ENCODE assay signal across 18 cellular contexts in the genomic region with DNA sequence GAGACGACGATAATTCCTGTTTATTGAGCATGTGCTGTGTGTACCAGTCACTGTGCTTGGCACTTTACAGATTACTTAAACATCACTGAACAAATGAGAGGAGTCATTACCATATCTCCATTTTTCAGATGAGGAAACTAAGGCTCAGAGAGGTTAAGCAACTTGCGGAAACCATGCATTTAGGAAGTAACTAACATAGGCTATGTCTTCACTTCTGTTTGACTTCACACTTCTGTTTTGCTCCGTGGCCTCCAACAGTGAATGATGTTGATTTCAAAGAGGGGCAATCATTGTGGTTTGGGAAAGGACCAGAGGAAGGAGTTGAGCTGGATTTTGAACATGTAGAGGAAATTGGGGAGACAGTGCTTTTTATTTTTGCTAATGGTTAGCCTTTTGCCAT.
"Had no signal": no experiment of that assay in that cellular context is flagged by ENCODE, and none has a peak within 500 bp of the region (broad histone marks: within the 10 kb centered on the region; RNA-seq: fewer than 3 reads in every experiment).

No MANE protein-coding gene starts in this region.

- H3K36me3 ChIP-seq: brain microvascular endothelial cell, colonic mucosa, right atrium auricular region had no signal

- H3K27me3 ChIP-seq: brain microvascular endothelial cell, colonic mucosa, foreskin keratinocyte, right atrium auricular region had no signal

- H3K4me1 ChIP-seq: foreskin keratinocyte, right atrium auricular region had no signal

- H3K27ac ChIP-seq: brain microvascular endothelial cell, colonic mucosa, foreskin keratinocyte, right atrium auricular region had no signal

- H3K27ac Mint-ChIP-seq: activated naive CD4-positive, alpha-beta T cell treated with anti-CD3 and anti-CD28 coated beads, Interleukin-2, amount 10 ng/mL, durations not matched to agents 7 days and 5 days; progenitor cell of endocrine pancreas; stimulated activated naive CD8-positive, alpha-beta T cell treated with anti-CD3 and anti-CD28 coated beads, Interleukin-15, Interleukin-2, amounts not matched to agents 100 ng/mL and 50 ng/mL, for 24 hours had no signal

- DNase-seq: activated CD4-positive, alpha-beta T cell treated with anti-CD3 and anti-CD28 coated beads, Interleukin-2, amount 50 U/mL, for 1 hour; activated CD4-positive, CD25-positive, alpha-beta regulatory T cell treated with anti-CD3 and anti-CD28 coated beads, Interleukin-2, amount 50 U/mL, for 72 hours; activated CD8-positive, alpha-beta memory T cell treated with anti-CD3 and anti-CD28 coated beads, Interleukin-2, amount 50 U/mL, for 4 hours; activated naive CD4-positive, alpha-beta T cell treated with anti-CD3 and anti-CD28 coated beads, Interleukin-2, amount 10 ng/mL, durations not matched to agents 7 days and 5 days; activated T-cell treated with anti-CD3 and anti-CD28 coated beads, Interleukin-2, amount 50 U/mL, for 4 hours; aorta; brain microvascular endothelial cell; colonic mucosa; foreskin keratinocyte; glutamatergic neuron; hippocampal formation; mammary epithelial cell; trophoblast cell had no signal

- H3K4me3 Mint-ChIP-seq: activated naive CD4-positive, alpha-beta T cell treated with anti-CD3 and anti-CD28 coated beads, Interleukin-2, amount 10 ng/mL, durations not matched to agents 7 days and 5 days; activated T-cell treated with anti-CD3 and anti-CD28 coated beads, Interleukin-2, amount 50 U/mL, for 4 hours; central memory CD8-positive, alpha-beta T cell; neural crest cell; stimulated activated naive CD8-positive, alpha-beta T cell treated with anti-CD3 and anti-CD28 coated beads, Interleukin-15, Interleukin-2, amounts not matched to agents 100 ng/mL and 50 ng/mL, for 24 hours had no signal

- H3K4me3 ChIP-seq: colonic mucosa, right atrium auricular region had no signal

- H3K9me3 Mint-ChIP-seq: central memory CD8-positive, alpha-beta T cell had no signal

- H3K27me3 Mint-ChIP-seq: activated naive CD4-positive, alpha-beta T cell treated with anti-CD3 and anti-CD28 coated beads, Interleukin-2, amount 10 ng/mL, durations not matched to agents 7 days and 5 days; central memory CD8-positive, alpha-beta T cell; progenitor cell of endocrine pancreas; stimulated activated naive CD8-positive, alpha-beta T cell treated with anti-CD3 and anti-CD28 coated beads, Interleukin-15, Interleukin-2, amounts not matched to agents 100 ng/mL and 50 ng/mL, for 24 hours had no signal

- H3K9me3 ChIP-seq: colonic mucosa, right atrium auricular region had no signal

- H3K4me1 Mint-ChIP-seq: activated naive CD4-positive, alpha-beta T cell treated with anti-CD3 and anti-CD28 coated beads, Interleukin-2, amount 10 ng/mL, durations not matched to agents 7 days and 5 days had no signal

- ATAC-seq: activated T-cell treated with anti-CD3 and anti-CD28 coated beads, Interleukin-2, amount 50 U/mL, for 4 hours; foreskin keratinocyte had no signal
